13 cellular contexts compared by ENCODE assay signal in the genomic region with DNA sequence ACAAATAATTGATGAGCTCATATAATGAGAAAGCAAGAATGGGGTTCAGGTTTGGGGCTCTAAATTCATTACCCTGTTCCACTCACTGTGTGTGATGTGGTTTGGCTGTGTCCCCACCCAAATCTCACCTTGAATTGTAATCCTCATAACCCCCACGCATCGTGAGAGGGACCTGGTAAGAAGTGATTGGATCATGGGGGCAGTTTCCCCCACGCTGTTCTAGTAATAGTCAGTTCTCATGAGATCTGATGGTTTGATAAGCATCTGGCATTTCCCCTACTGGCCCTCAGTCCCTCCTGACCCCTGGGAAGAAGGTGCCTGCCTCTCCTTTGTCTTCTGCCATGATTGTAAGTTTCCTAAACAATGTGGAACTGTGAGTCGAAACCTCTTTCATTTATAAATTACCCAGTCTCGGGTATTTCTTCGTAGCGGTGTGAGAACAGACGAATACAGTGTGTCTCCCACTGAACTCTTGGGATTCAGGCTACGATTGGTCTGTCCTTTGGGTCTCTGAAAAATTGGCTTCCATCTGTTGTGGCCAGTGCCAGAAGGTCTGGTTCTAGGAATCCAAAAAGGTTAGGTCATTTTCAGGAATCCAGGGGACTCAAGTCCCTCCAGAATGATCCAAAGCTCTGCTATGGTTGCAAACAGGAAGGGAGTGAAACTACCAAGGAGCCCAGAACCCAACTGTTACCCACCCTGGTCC.
A peak's percentile ranks its signal among the peaks of the same experiment; 100 is the strongest.
DNase-seq lines count a peak whose midpoint lies in the region; ATAC-seq and TF ChIP-seq lines count a peak whose summit lies in the region.
"Had no signal": no experiment of that assay in that cellular context is flagged by ENCODE, and none has a peak within 500 bp of the region (broad histone marks: within the 10 kb centered on the region; RNA-seq: fewer than 3 reads in every experiment).

No MANE protein-coding gene starts in this region.

- no peak overlapping the region for H2AFZ ChIP-seq in OCI-LY7 (ENCODE audit: low read length)

- intact Hi-C loops in breast epithelium (cut with DNase I; ENCODE audit: low total_unique reads) = no loop called here
- intact Hi-C loops in OCI-LY7 (cut with micrococcal nuclease; ENCODE audit: unreplicated experiment) = no loop called here

- no peaks in the 10 kb centered on the region for H3K9me2 ChIP-seq in OCI-LY7 (ENCODE audit: insufficient read depth, low read length)

- no peak for ATAC-seq in HG03095 (IDR thresholded peaks at IDR 0.05; ENCODE audit: unreplicated experiment)

- H3K9ac ChIP-seq in BLaER1 = no peak overlapping the region

- TF ChIP-seq POLR2A in breast epithelium (IDR thresholded peaks at IDR 0.05) = no peak

- TF ChIP-seq CTCF in breast epithelium (IDR thresholded peaks at IDR 0.05) (no peak), nephron (IDR thresholded peaks at IDR 0.05; ENCODE audit: unreplicated experiment in 3 of 3) (no peak), OCI-LY7 (conservative IDR thresholded peaks at IDR 0.05; ENCODE audit: low read length) (no peak)

- no peaks in the 10 kb centered on the region for H3K9me3 Mint-ChIP-seq in nephron

- peak overlapping the region; percentile 71 to 86 (median 85) for H3K27ac Mint-ChIP-seq in nephron
- H3K27ac Mint-ChIP-seq: memory B cell had no signal

- no peaks in the 10 kb centered on the region for H3K9me3 ChIP-seq in BLaER1
- H3K9me3 ChIP-seq in breast epithelium = no peaks in the 10 kb centered on the region
- no peaks in the 10 kb centered on the region for H3K9me3 ChIP-seq in OCI-LY7 (ENCODE audit: low read length)
- H3K9me3 ChIP-seq: SJCRH30 had no signal

- no peaks in the 10 kb centered on the region for H4K20me1 ChIP-seq in BLaER1
- no peaks in the 10 kb centered on the region for H4K20me1 ChIP-seq in OCI-LY7 (ENCODE audit: insufficient read depth, low read length)

- CTCF ChIA-PET in OCI-LY7 (lab: Charles Lee; ENCODE audit: unreplicated experiment) = interaction anchor here (0.6 kb wide), 1 partner anchor 8 kb away, joined by 3 read pairs; no protein-coding TSS in a partner anchor

- peak; percentile 30 for DNase-seq in DMS 273 treated with DMSO at 0.1 percent for 48 hours (lab: John Stamatoyannopoulos, UW)
- no peak for DNase-seq in breast epithelium (ENCODE audit: low spot score in 2 of 2)
- DNase-seq in MV-4-11 (lab: John Stamatoyannopoulos, UW) = no peak
- no peak for DNase-seq in OCI-LY7 (ENCODE audit: low spot score)
- DNase-seq in NCI-H1417 (lab: John Stamatoyannopoulos, UW) = no peak
- DNase-seq: activated gamma-delta T cell, NCI-H187, SJCRH30 had no signal

- no peaks in the 10 kb centered on the region for H3K27me3 Mint-ChIP-seq in nephron (ENCODE audit: low read depth)
- H3K27me3 Mint-ChIP-seq: memory B cell had no signal

- POLR2A ChIA-PET in OCI-LY7 (lab: Charles Lee) = interaction anchor here (0.6 to 1.2 kb wide), 4 partner anchors 13 to 750 kb away, joined by 3 to 5 read pairs (median 3); no protein-coding TSS in a partner anchor

- H3K27me3 ChIP-seq in BLaER1 (no peaks in the 10 kb centered on the region), breast epithelium (no peaks in the 10 kb centered on the region)
- H3K27me3 ChIP-seq: cardiac muscle cell, SJCRH30 had no signal

- BruUV-seq in OCI-LY7 (replicated peaks; lab: Mats Ljungman, UMichigan) = no TSS peak

- no peaks in the 10 kb centered on the region for H3K36me3 Mint-ChIP-seq in nephron (ENCODE audit: low read depth)

- no peak overlapping the region for H3K4me3 Mint-ChIP-seq in nephron
- H3K4me3 Mint-ChIP-seq: memory B cell had no signal

- H3K27ac ChIP-seq in BLaER1 = no peak overlapping the region
- peak overlapping the region; percentile 38 to 53 for H3K27ac ChIP-seq in breast epithelium
- H3K27ac ChIP-seq in OCI-LY7 (ENCODE audit: low read depth, low read length, poor library complexity, severe bottlenecking) = no peak overlapping the region
- H3K27ac ChIP-seq: cardiac muscle cell, SJCRH30 had no signal

- H3K4me1 ChIP-seq in BLaER1 (peaks cover 72% of the 10 kb centered on the region), breast epithelium (peaks cover 0 to 4% of the 10 kb centered on the region in 2 donors), OCI-LY7 (ENCODE audit: insufficient read depth, low read length, poor library complexity, severe bottlenecking) (peaks cover 15% of the 10 kb centered on the region)
- H3K4me1 ChIP-seq: SJCRH30 had no signal

- no peaks in the 10 kb centered on the region for H3K36me3 ChIP-seq in BLaER1
- no peaks in the 10 kb centered on the region for H3K36me3 ChIP-seq in breast epithelium
- H3K36me3 ChIP-seq in OCI-LY7 (ENCODE audit: insufficient read depth, low read length) = no peaks in the 10 kb centered on the region
- H3K36me3 ChIP-seq: cardiac muscle cell, SJCRH30 had no signal

- H3K4me3 ChIP-seq in BLaER1 (no peak overlapping the region), breast epithelium (no peak overlapping the region), OCI-LY7 (ENCODE audit: low read depth, low read length, poor library complexity, severe bottlenecking) (no peak overlapping the region)
- H3K4me3 ChIP-seq: cardiac muscle cell, SJCRH30 had no signal

- H3K79me2 ChIP-seq in OCI-LY7 (ENCODE audit: insufficient read depth, low read depth, low read length) = no peaks in the 10 kb centered on the region

- H3K4me2 ChIP-seq in BLaER1 = peak overlapping the region; percentile 93
- H3K4me2 ChIP-seq in OCI-LY7 (ENCODE audit: low read length) = no peak overlapping the region

- peaks cover 87% of the 10 kb centered on the region for H3K4me1 Mint-ChIP-seq in nephron

Comparison
In these comparisons a context has a peak if more than half of its experiments do, and no peak if none do; other contexts are left out.
1. H3K27ac ChIP-seq: peak in breast epithelium (2 of 2); none in BLaER1 (single experiment) and OCI-LY7 (single experiment).